In the genomic region with DNA sequence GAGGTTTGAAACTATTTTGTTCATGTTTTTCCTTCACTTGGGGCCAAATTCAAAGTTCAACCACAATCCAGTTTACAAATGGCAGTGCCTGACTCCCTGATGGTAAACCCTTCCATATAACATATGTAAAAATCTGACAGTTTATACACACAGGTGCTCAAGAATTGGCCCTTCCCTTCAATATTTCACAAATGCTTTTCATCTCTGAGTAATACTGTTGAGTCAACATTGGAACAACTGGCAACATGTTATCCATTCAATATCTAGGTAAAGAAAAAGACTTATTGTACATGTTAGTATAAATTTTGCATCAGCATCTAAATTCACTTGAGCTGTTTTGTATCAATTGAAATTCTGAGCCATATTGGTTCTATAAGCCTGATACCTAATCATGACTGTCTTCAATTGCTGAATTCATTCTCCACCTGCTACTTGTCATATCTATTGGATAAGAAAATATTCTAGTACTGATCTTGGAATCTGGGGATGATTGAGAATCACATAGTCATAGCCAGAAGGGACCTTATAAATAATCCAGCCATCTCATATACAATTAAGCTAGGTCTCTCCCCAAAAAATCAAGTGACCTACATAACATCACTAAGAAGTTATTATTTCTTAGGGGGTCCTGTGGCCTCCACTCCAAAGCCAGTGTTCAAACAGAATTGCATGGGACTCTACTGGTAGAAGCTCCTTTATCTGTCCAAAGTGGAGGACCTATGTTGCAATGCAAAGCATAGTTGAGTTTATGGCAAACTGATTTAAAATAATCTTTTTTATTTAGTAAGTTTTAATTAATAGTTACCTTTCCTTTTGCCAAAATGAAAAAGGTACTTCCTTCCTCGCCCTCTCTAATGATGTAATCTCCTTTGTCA, we compare ENCODE assay signal across 10 cellular contexts.
DNase-seq lines count a peak whose midpoint lies in the region; ATAC-seq, FAIRE-seq and TF ChIP-seq lines count a peak whose summit lies in the region.
"Had no signal": no experiment of that assay in that cellular context is flagged by ENCODE, and none has a peak within 500 bp of the region (broad histone marks: within the 10 kb centered on the region; RNA-seq: fewer than 3 reads in every experiment).

No MANE protein-coding gene starts in this region.

- peak overlapping the region; percentile 61 for H3K4me2 ChIP-seq in K562 (ENCODE audit: insufficient read depth, low read length)

- H3K4me1 Mint-ChIP-seq in Calu3 (ENCODE audit: low read depth, unreplicated experiment), result no peaks in the 10 kb centered on the region
- H3K4me1 Mint-ChIP-seq in naive B cell, result peaks cover 0 to 4% (median 0%) of the 10 kb centered on the region in 3 donors

- no peaks in the 10 kb centered on the region for H3K9me3 Mint-ChIP-seq in Calu3 (ENCODE audit: low read depth, unreplicated experiment)
- peaks cover 0 to 11% (median 6%) of the 10 kb centered on the region in 7 donors for H3K9me3 Mint-ChIP-seq in naive B cell

- no peak overlapping the region for H3K4me3 ChIP-seq in K562

- no peaks in the 10 kb centered on the region for H4K20me1 ChIP-seq in K562 (replicated peaks; ENCODE audit: control insufficient read depth, insufficient read depth, low read length)

- WGBS in K562 (ENCODE audit: insufficient coverage, low coverage, missing lambda C conversion rate), result 6% methylated on average over 1 of the region's 1 CpG

- H3K27me3 Mint-ChIP-seq in Calu3 (ENCODE audit: unreplicated experiment), result no peaks in the 10 kb centered on the region
- peaks cover 0 to 11% (median 0%) of the 10 kb centered on the region in 3 donors for H3K27me3 Mint-ChIP-seq in naive B cell

- TF ChIP-seq CTCF in Calu3 (IDR thresholded peaks at IDR 0.05; ENCODE audit: unreplicated experiment) (no peak), K562 (IDR thresholded peaks at IDR 0.05 in 2 of 3, conservative IDR thresholded peaks at IDR 0.05 in 1 of 3; ENCODE audit: insufficient read depth in 2 of 3, low read depth in 1 of 3, low read length in 3 of 3) (no peak)

- CTCF ChIA-PET in Calu3 (lab: Charles Lee), result no interaction called here
- CTCF ChIA-PET in K562 (lab: Yijun Ruan, JAX; ENCODE audit: low intra/inter-chr PET ratio), result no interaction called here

- no peak overlapping the region for H3K9ac ChIP-seq in K562 (ENCODE audit: insufficient read depth in 1 of 2, low read depth in 2 of 2, low read length in 2 of 2)

- H3K9me1 ChIP-seq in K562 (ENCODE audit: control insufficient read depth, insufficient read depth, low read length), result no peaks in the 10 kb centered on the region

- no peak overlapping the region for H3K27ac ChIP-seq in K562 (ENCODE audit: extremely low read depth, low read depth, low read length)
- H3K27ac ChIP-seq: HL-60 had no signal

- ATAC-seq in K562 (peak; percentile 58), naive B cell (ENCODE audit: low read depth in 2 of 2) (no peak), GM21367 (IDR thresholded peaks at IDR 0.05; ENCODE audit: unreplicated experiment) (no peak)

- in situ Hi-C loops in K562 (cut with MboI), result no loop called here

- no peak for TF ChIP-seq POLR2A in K562 (conservative IDR thresholded peaks at IDR 0.05)

- BruUV-seq in Calu3 (replicated peaks; lab: Mats Ljungman, UMichigan) (TSS peak; percentile 78), K562 (replicated peaks; lab: Mats Ljungman, UMichigan) (no TSS peak)

- peak overlapping the region; percentile 79 for H2AFZ ChIP-seq in K562 (ENCODE audit: low read depth, low read length)

- intact Hi-C loops in Calu3 (cut with micrococcal nuclease; ENCODE audit: unreplicated experiment), result no loop called here
- intact Hi-C loops in K562 (cut with micrococcal nuclease), result no loop called here

- H3K4me1 ChIP-seq in K562 (replicated peaks in 1 of 2; ENCODE audit: control insufficient read depth in 2 of 2, insufficient read depth in 2 of 2, low read length in 2 of 2), result no peaks in the 10 kb centered on the region

- H3K79me2 ChIP-seq in K562 (ENCODE audit: control insufficient read depth, insufficient read depth, low read length), result no peaks in the 10 kb centered on the region

- H3K4me3 Mint-ChIP-seq in Calu3 (ENCODE audit: low read depth, unreplicated experiment), result peak overlapping the region; percentile 77
- peak overlapping the region in 6 of 8 donors; percentile 54 to 94 (median 79) for H3K4me3 Mint-ChIP-seq in naive B cell
- H3K4me3 Mint-ChIP-seq: HFFc6 had no signal

- no peaks in the 10 kb centered on the region for H3K27me3 ChIP-seq in K562 (ENCODE audit: control insufficient read depth in 2 of 2, insufficient read depth in 2 of 2, low read length in 2 of 2)

- POLR2A ChIA-PET in K562 (lab: Yijun Ruan, JAX), result interaction anchor here (0.5 kb wide), 1 partner anchor 136 kb away, joined by 3 read pairs; no protein-coding TSS in a partner anchor

- H3K27ac Mint-ChIP-seq in Calu3 (ENCODE audit: unreplicated experiment) (peak overlapping the region; percentile 87), naive B cell (peak overlapping the region in 3 of 6 donors; percentile 43 to 86 (median 80))
- H3K27ac Mint-ChIP-seq: HFFc6 had no signal

- no peak for FAIRE-seq in K562 (lab: Jason Lieb, UNC)

- no peaks in the 10 kb centered on the region for H3K36me3 ChIP-seq in K562 (ENCODE audit: control insufficient read depth, insufficient read depth, low read length)

- no peak for TF ChIP-seq EP300 in K562 (IDR thresholded peaks at IDR 0.05; ENCODE audit: low read length)

- no peak for DNase-seq in Calu3
- peak; percentile 36 for DNase-seq in HPDE6-E6E7 (ENCODE audit: extremely low spot score)
- DNase-seq in K562 (ENCODE audit: extremely low read depth in 1 of 4, low spot score in 3 of 4), result no peak
- no peak for DNase-seq in naive B cell
- no peak for DNase-seq in stimulated activated CD4-positive, alpha-beta T cell treated with anti-CD3 and anti-CD28 coated beads, Interleukin-1b, Interleukin-23, amount 100 ng/mL, for 48 hours
- DNase-seq in SK-N-DZ (ENCODE audit: low spot score), result no peak
- DNase-seq: HFFc6, NCI-H524 treated with DMSO at 0.1 percent for 48 hours had no signal

- H3K36me3 Mint-ChIP-seq in Calu3 (ENCODE audit: insufficient read depth, unreplicated experiment) (peaks cover 5% of the 10 kb centered on the region), naive B cell (no peaks in the 10 kb centered on the region)

- no peaks in the 10 kb centered on the region for H3K9me3 ChIP-seq in K562 (replicated peaks; ENCODE audit: control insufficient read depth, insufficient read depth, low read depth, low read length)

- TF ChIP-seq RAD21 in K562 (CRISPR knock-in tag; conservative IDR thresholded peaks at IDR 0.05 in 1 of 2, IDR thresholded peaks at IDR 0.05 in 1 of 2), result no peak

TF ChIP-seq in K562, 482 proteins besides CTCF, POLR2A, EP300 and RAD21:
- no peak for TF ChIP-seq CC2D1A (IDR thresholded peaks at IDR 0.05)
- TF ChIP-seq CEBPG (CRISPR knock-in tag; IDR thresholded peaks at IDR 0.05), result no peak
- TF ChIP-seq CEBPG (tag; conservative IDR thresholded peaks at IDR 0.05 in 1 of 2, IDR thresholded peaks at IDR 0.05 in 1 of 2), result peak in 1 of 2 experiments; percentile 14; a peak in 1 of 4 replicates
- TF ChIP-seq CEBPB (tag; IDR thresholded peaks at IDR 0.05), result peak; percentile 75
